In the genomic region with DNA sequence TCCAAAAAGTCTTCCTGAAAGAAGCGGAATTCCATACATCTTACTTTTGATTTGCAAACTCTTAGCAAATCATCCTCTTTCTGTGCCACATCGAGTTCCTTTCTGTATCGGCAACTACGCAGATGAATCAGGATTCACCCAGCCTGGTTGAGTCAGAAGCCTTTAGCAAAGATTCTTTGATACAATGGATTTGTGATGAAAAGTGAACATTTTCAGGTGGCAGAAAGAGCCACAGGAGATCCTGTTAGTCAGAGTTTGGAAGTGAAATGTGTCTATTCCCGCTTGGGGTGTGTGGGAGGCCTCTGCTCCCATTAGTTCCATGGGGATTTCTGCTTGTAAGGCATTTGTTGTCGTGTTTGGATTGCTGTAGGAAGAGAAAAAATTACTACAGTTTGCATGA, we compare ENCODE assay signal across 13 cellular contexts.
"Had no signal": no experiment of that assay in that cellular context is flagged by ENCODE, and none has a peak within 500 bp of the region (broad histone marks: within the 10 kb centered on the region; RNA-seq: fewer than 3 reads in every experiment).

No MANE protein-coding gene starts in this region.

- FAIRE-seq: TTC549 had no signal

- H3K27me3 ChIP-seq: adrenal gland had no signal

- H3K4me3 ChIP-seq: adrenal gland, psoas muscle had no signal

- H3K4me1 ChIP-seq: adrenal gland, psoas muscle had no signal

- DNase-seq: activated CD4-positive, alpha-beta T cell treated with anti-CD3 and anti-CD28 coated beads, Interleukin-2, amount 50 U/mL, for 4 hours; activated naive CD4-positive, alpha-beta T cell treated with anti-CD3 and anti-CD28 coated beads, Interleukin-2, amount 50 U/mL, for 16 hours; activated T-cell treated with anti-CD3 and anti-CD28 coated beads, Interleukin-2, amount 50 U/mL, for 1 hour; adrenal gland; cerebellar nuclear complex; midbrain; naive thymus-derived CD4-positive, alpha-beta T cell; psoas muscle; stimulated activated CD4-positive, alpha-beta T cell treated with anti-CD3 and anti-CD28 coated beads, Interleukin-4, amount 100 ng/mL, for 1 hour; stimulated activated CD8-positive, alpha-beta memory T cell treated with anti-CD3 and anti-CD28 coated beads, Interleukin-4, amount 100 ng/mL, for 48 hours; stimulated activated naive CD8-positive, alpha-beta T cell treated with anti-CD3 and anti-CD28 coated beads, Interleukin-15, Interleukin-2, amounts not matched to agents 100 U/mL and 50 U/mL, for 24 hours; T-helper 2 cell had no signal

- H3K36me3 ChIP-seq: adrenal gland had no signal

- H3K9me3 ChIP-seq: adrenal gland, psoas muscle had no signal

- H3K27ac ChIP-seq: adrenal gland, psoas muscle had no signal
